12 cellular contexts compared by ENCODE assay signal in the genomic region with DNA sequence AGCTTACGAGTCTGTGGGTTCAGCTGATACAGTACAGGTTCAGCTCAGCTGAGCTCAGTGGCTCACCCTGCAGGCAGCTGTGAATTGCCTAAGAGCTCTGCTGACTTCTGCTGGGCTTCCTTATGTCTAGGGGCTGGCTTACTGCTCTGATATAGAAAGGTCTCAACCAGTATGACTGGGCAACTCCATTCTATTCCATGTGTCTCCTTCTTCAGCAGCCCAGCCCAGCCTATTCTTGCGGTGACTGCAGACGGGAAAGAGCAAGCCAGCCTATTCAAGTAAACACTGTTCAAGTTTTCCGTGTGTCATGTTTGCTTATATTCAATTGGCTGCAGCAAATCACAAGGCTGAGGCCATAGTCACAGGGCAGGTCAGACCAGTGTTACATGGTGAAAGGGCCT.
A peak's percentile ranks its signal among the peaks of the same experiment; 100 is the strongest.
DNase-seq lines count a peak whose midpoint lies in the region; ATAC-seq and TF ChIP-seq lines count a peak whose summit lies in the region.
"Had no signal": no experiment of that assay in that cellular context is flagged by ENCODE, and none has a peak within 500 bp of the region (broad histone marks: within the 10 kb centered on the region; RNA-seq: fewer than 3 reads in every experiment).

No MANE protein-coding gene starts in this region.

- DNase-seq in ELR (ENCODE audit: low read depth) (peak; percentile 24), NCI-H69 (lab: John Stamatoyannopoulos, UW) (peak; percentile 42), colonic mucosa (peak; percentile 29), neural crest cell (ENCODE audit: low read depth, low spot score) (no peak), ascending aorta (ENCODE audit: low spot score in 2 of 2) (no peak)
- no peak for DNase-seq in activated naive CD8-positive, alpha-beta T cell treated with anti-CD3 and anti-CD28 coated beads, Interleukin-2, amount 50 U/mL, for 24 hours
- DNase-seq: activated CD4-positive, alpha-beta T cell treated with anti-CD3 and anti-CD28 coated beads for 4 hours; natural killer cell; NCI-H526 treated with DMSO at 0.1 percent for 48 hours had no signal

- no peaks in the 10 kb centered on the region for H3K27me3 Mint-ChIP-seq in neural crest cell (ENCODE audit: low read depth)
- no peaks in the 10 kb centered on the region for H3K27me3 Mint-ChIP-seq in activated naive CD8-positive, alpha-beta T cell treated with anti-CD3 and anti-CD28 coated beads, Interleukin-2, amount 50 U/mL, for 24 hours

- ATAC-seq in GM21390 (IDR thresholded peaks at IDR 0.05; ENCODE audit: unreplicated experiment) (no peak), HG03108 (IDR thresholded peaks at IDR 0.05; ENCODE audit: unreplicated experiment) (no peak)
- ATAC-seq in activated naive CD8-positive, alpha-beta T cell treated with anti-CD3 and anti-CD28 coated beads, Interleukin-2, amount 50 U/mL, for 24 hours = no peak
- ATAC-seq: gastroesophageal sphincter, natural killer cell had no signal

- no peak overlapping the region for H3K27ac Mint-ChIP-seq in neural crest cell (ENCODE audit: unreplicated experiment)
- H3K27ac Mint-ChIP-seq in activated naive CD8-positive, alpha-beta T cell treated with anti-CD3 and anti-CD28 coated beads, Interleukin-2, amount 50 U/mL, for 24 hours = no peak overlapping the region
- H3K27ac Mint-ChIP-seq: natural killer cell had no signal

- peak; percentile 32 for TF ChIP-seq CTCF in colonic mucosa (IDR thresholded peaks at IDR 0.05)
- TF ChIP-seq CTCF in neural crest cell (conservative IDR thresholded peaks at IDR 0.05) = peak; percentile 41
- no peak for TF ChIP-seq CTCF in ascending aorta (IDR thresholded peaks at IDR 0.05)

- H3K9ac ChIP-seq in colonic mucosa (ENCODE audit: low read depth in 2 of 2, low read length in 2 of 2) = no peak overlapping the region

- no peaks in the 10 kb centered on the region for H3K4me1 Mint-ChIP-seq in neural crest cell
- no peaks in the 10 kb centered on the region for H3K4me1 Mint-ChIP-seq in activated naive CD8-positive, alpha-beta T cell treated with anti-CD3 and anti-CD28 coated beads, Interleukin-2, amount 50 U/mL, for 24 hours
- H3K4me1 Mint-ChIP-seq: natural killer cell had no signal

- H3K36me3 ChIP-seq in colonic mucosa (no peaks in the 10 kb centered on the region), ascending aorta (no peaks in the 10 kb centered on the region)
- H3K36me3 ChIP-seq: gastroesophageal sphincter had no signal

- H3K27me3 ChIP-seq in colonic mucosa (no peaks in the 10 kb centered on the region), ascending aorta (no peaks in the 10 kb centered on the region)
- H3K27me3 ChIP-seq: gastroesophageal sphincter had no signal

- H3K36me3 Mint-ChIP-seq in neural crest cell (ENCODE audit: low read depth) = no peaks in the 10 kb centered on the region
- H3K36me3 Mint-ChIP-seq in activated naive CD8-positive, alpha-beta T cell treated with anti-CD3 and anti-CD28 coated beads, Interleukin-2, amount 50 U/mL, for 24 hours (ENCODE audit: low read depth) = no peaks in the 10 kb centered on the region

- H3K9me3 Mint-ChIP-seq in neural crest cell = peaks cover 5% of the 10 kb centered on the region
- H3K9me3 Mint-ChIP-seq in activated naive CD8-positive, alpha-beta T cell treated with anti-CD3 and anti-CD28 coated beads, Interleukin-2, amount 50 U/mL, for 24 hours = peaks cover 19% of the 10 kb centered on the region

- no peak overlapping the region for H3K4me3 ChIP-seq in colonic mucosa
- H3K4me3 ChIP-seq in ascending aorta = no peak overlapping the region
- H3K4me3 ChIP-seq: gastroesophageal sphincter had no signal

- no peak overlapping the region for H3K4me3 Mint-ChIP-seq in neural crest cell
- H3K4me3 Mint-ChIP-seq in activated naive CD8-positive, alpha-beta T cell treated with anti-CD3 and anti-CD28 coated beads, Interleukin-2, amount 50 U/mL, for 24 hours = no peak overlapping the region
- H3K4me3 Mint-ChIP-seq: natural killer cell had no signal

- no peaks in the 10 kb centered on the region for H3K4me1 ChIP-seq in colonic mucosa
- no peaks in the 10 kb centered on the region for H3K4me1 ChIP-seq in ascending aorta
- H3K4me1 ChIP-seq: gastroesophageal sphincter had no signal

- H3K27ac ChIP-seq in colonic mucosa = no peak overlapping the region
- H3K27ac ChIP-seq in ascending aorta = no peak overlapping the region
- H3K27ac ChIP-seq: gastroesophageal sphincter had no signal

- H3K9me3 ChIP-seq in colonic mucosa = no peaks in the 10 kb centered on the region
- peaks cover 0 to 6% of the 10 kb centered on the region in 2 donors for H3K9me3 ChIP-seq in ascending aorta
- H3K9me3 ChIP-seq: gastroesophageal sphincter had no signal

- intact Hi-C loops in colonic mucosa (cut with DNase I) = no loop called here
- intact Hi-C loops in ascending aorta (cut with DNase I) = no loop called here

Comparison
In these comparisons a context has a peak if more than half of its experiments do, and no peak if none do; other contexts are left out.
1. DNase-seq: peak in ELR (single experiment), NCI-H69 (single experiment) and colonic mucosa (single experiment); none in neural crest cell (single experiment), activated naive CD8-positive, alpha-beta T cell treated with anti-CD3 and anti-CD28 coated beads, Interleukin-2, amount 50 U/mL, for 24 hours (single experiment) and ascending aorta (0 of 2).
2. CTCF ChIP-seq: peak in colonic mucosa (single experiment) and neural crest cell (single experiment); none in ascending aorta (0 of 3).